17 cellular contexts compared by ENCODE assay signal in the genomic region with DNA sequence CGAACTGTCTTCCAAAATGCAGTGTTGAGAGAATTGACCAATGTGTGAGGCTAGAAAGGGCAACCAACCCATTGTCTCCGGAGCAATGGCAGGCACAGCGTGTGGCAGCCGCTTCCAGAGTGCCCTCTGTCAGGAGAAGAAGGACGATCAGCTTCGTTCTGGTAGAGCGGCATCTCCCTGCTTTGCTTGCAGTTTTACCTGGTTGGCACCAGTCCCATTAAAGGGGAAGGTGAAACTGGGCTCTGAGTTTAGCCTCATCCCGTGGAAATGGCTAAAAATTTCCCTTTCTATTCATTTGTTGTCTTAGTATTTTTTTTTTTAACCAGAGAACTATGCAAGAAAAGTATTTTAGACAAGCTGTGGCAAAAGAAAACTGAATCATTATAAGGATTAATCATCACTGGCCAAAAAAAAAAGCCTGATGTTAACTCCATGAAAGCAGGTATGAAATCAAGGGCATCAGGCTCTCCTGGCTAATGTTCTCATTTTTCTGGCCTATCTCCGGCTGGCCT.
DNase-seq lines count a peak whose midpoint lies in the region; ATAC-seq and TF ChIP-seq lines count a peak whose summit lies in the region.
"Had no signal": no experiment of that assay in that cellular context is flagged by ENCODE, and none has a peak within 500 bp of the region (broad histone marks: within the 10 kb centered on the region; RNA-seq: fewer than 3 reads in every experiment).

No MANE protein-coding gene starts in this region.

- CTCF ChIA-PET in BJ (lab: Yijun Ruan, JAX) = interaction anchor here (0.6 to 1.2 kb wide), 3 partner anchors 10 to 959 kb away, joined by 3 read pairs; no protein-coding TSS in a partner anchor

- no peak overlapping the region for H3K4me3 ChIP-seq in BJ (ENCODE audit: low read depth, low read length)
- H3K4me3 ChIP-seq in mucosa of descending colon = no peak overlapping the region
- no peak overlapping the region for H3K4me3 ChIP-seq in WERI-Rb-1 (ENCODE audit: low read depth, low read length)
- H3K4me3 ChIP-seq: heart right ventricle, lung had no signal

- H3K9me3 ChIP-seq in mucosa of descending colon (no peaks in the 10 kb centered on the region), WERI-Rb-1 (ENCODE audit: severe bottlenecking) (no peaks in the 10 kb centered on the region)

- H3K36me3 ChIP-seq in BJ (ENCODE audit: control insufficient read depth, insufficient read depth, low read length) (no peaks in the 10 kb centered on the region), mucosa of descending colon (ENCODE audit: low read depth) (no peaks in the 10 kb centered on the region), WERI-Rb-1 (no peaks in the 10 kb centered on the region)
- H3K36me3 ChIP-seq: heart right ventricle had no signal

- POLR2A ChIA-PET in BJ (lab: Charles Lee) = interaction anchor here (0.6 to 0.7 kb wide), 2 partner anchors 15 to 1220 kb away, joined by 5 to 6 read pairs; no protein-coding TSS in a partner anchor

- ATAC-seq in mucosa of descending colon (peak; percentile 83), GM19324 (IDR thresholded peaks at IDR 0.05; ENCODE audit: low FRiP score, unreplicated experiment) (no peak), GM18909 (IDR thresholded peaks at IDR 0.05; ENCODE audit: poor library complexity, unreplicated experiment) (no peak)
- ATAC-seq: activated T-cell treated with anti-CD3 and anti-CD28 coated beads, Interleukin-2, amount 50 U/mL, for 4 hours; effector memory CD8-positive, alpha-beta T cell; heart right ventricle had no signal

- no peak overlapping the region for H3K27ac ChIP-seq in WERI-Rb-1
- H3K27ac ChIP-seq: heart right ventricle had no signal

- no peak for TF ChIP-seq CTCF in BJ (IDR thresholded peaks at IDR 0.05; ENCODE audit: insufficient read depth, low read depth, low read length)
- no peak for TF ChIP-seq CTCF in mucosa of descending colon (IDR thresholded peaks at IDR 0.05)
- TF ChIP-seq CTCF in WERI-Rb-1 (IDR thresholded peaks at IDR 0.05; ENCODE audit: low read depth, low read length) = no peak

- intact Hi-C loops in mucosa of descending colon (cut with DNase I, micrococcal nuclease) = no loop called here

- H3K27me3 ChIP-seq in BJ (ENCODE audit: control insufficient read depth, insufficient read depth, low read length) = no peaks in the 10 kb centered on the region
- H3K27me3 ChIP-seq in WERI-Rb-1 (ENCODE audit: insufficient read depth, low read depth, severe bottlenecking) = no peaks in the 10 kb centered on the region
- H3K27me3 ChIP-seq: heart right ventricle had no signal

- no peaks in the 10 kb centered on the region for H3K4me1 ChIP-seq in mucosa of descending colon (ENCODE audit: low read depth)

- DNase-seq in BJ (ENCODE audit: low read depth) = peak; percentile 10
- peak; percentile 30 for DNase-seq in NCI-H2029 treated with DMSO at 0.1 percent for 48 hours (lab: John Stamatoyannopoulos, UW)
- DNase-seq in cerebellar cortex (ENCODE audit: low spot score) = peak; percentile 8
- DNase-seq in mucosa of descending colon = peak in 2 of 3 donors; percentile 47 to 48
- no peak for DNase-seq in NCI-H2196 (lab: John Stamatoyannopoulos, UW; ENCODE audit: unreplicated experiment)
- DNase-seq in WERI-Rb-1 = no peak
- DNase-seq: activated CD4-positive, CD25-positive, alpha-beta regulatory T cell; activated T-cell treated with anti-CD3 and anti-CD28 coated beads, Interleukin-2, amount 50 U/mL, for 4 hours; AML-193; effector memory CD8-positive, alpha-beta T cell; GDM1; heart right ventricle; NCI-H774; stimulated activated CD4-positive, alpha-beta T cell treated with anti-CD3 and anti-CD28 coated beads, Interleukin-2, amount 100 ng/mL, for 24 hours had no signal

Comparison
In these comparisons a context has a peak if more than half of its experiments do, and no peak if none do; other contexts are left out.
1. DNase-seq: peak in BJ (single experiment), NCI-H2029 treated with DMSO at 0.1 percent for 48 hours (single experiment), cerebellar cortex (single experiment) and mucosa of descending colon (2 of 3); none in NCI-H2196 (single experiment) and WERI-Rb-1 (single experiment).